In genomic region chr1:43707191-43708005, GRCh38 we compare ENCODE assay signal across 8 cellular contexts. TPM values are rescaled to one million over a fixed set of nuclear protein-coding genes. Genes with fewer than 3 reads are reported as not detected.
DNase-seq lines count a peak whose midpoint lies in the region; ATAC-seq and TF ChIP-seq lines count a peak whose summit lies in the region.

Gene ST3GAL3 (plus strand): TSS chr1:43707536. CDS start chr1:43736263, 28,727 bp downstream.

- peak within 1 kb of the TSS; percentile 93 for H3K14ac ChIP-seq in IMR-90 (replicated peaks; ENCODE audit: low read depth, low read length)

- peak within 1 kb of the TSS; percentile 25; the same call in 1 of the 2 replicates for H4K5ac ChIP-seq in IMR-90 (ENCODE audit: low read depth, low read length)

- H3K4me3 ChIP-seq in IMR-90 (ENCODE audit: insufficient read depth, low read depth, low read length) (peak within 1 kb of the TSS; percentile 84), epithelial cell of proximal tubule (ENCODE audit: low read depth, low read length) (peak within 1 kb of the TSS; percentile 76), mucosa of rectum (ENCODE audit: low read length in 2 of 2) (peak within 1 kb of the TSS; percentile 78 to 85)

- peaks cover 22% of the 10 kb centered on the region for H3K9me1 ChIP-seq in IMR-90 (ENCODE audit: insufficient read depth, low read length)

- intact Hi-C loops in IMR-90 (cut with micrococcal nuclease): loop anchor here (1.0 to 5.0 kb wide), 3 partner anchors 178 to 340 kb away; no protein-coding TSS in a partner anchor

- TF ChIP-seq RAD21 in IMR-90 (IDR thresholded peaks at IDR 0.05; ENCODE audit: low read length): no peak

- in situ Hi-C loops in IMR-90 (cut with MboI; ENCODE audit: low sequenced_read_pairs): no loop called here

- 0 out of 2 replicates have a peak within 1 kb of the TSS, but pooled peaks have one; percentile 2 for H2BK20ac ChIP-seq in IMR-90 (ENCODE audit: low read depth, low read length)

- POLR2A ChIA-PET in IMR-90 (lab: Charles Lee; ENCODE audit: unreplicated experiment): no interaction called here

- H3K4me2 ChIP-seq in IMR-90 (ENCODE audit: low read depth, low read length): peak within 1 kb of the TSS; percentile 93

- peaks cover 21 to 72% of the 10 kb centered on the region in 2 experiments for H3K79me1 ChIP-seq in IMR-90 (ENCODE audit: low read depth in 1 of 2, low read length in 2 of 2)

- peak within 1 kb of the TSS; percentile 82 for H3K27ac ChIP-seq in IMR-90 (ENCODE audit: insufficient read depth, low read length)
- H3K27ac ChIP-seq in mucosa of rectum (ENCODE audit: low read depth in 2 of 2, low read length in 2 of 2): peak within 1 kb of the TSS in 1 of 2 donors; percentile 58

- BruUV-seq in IMR-90 (replicated peaks; lab: Mats Ljungman, UMichigan): no TSS peak

- H3K9ac ChIP-seq in IMR-90 (ENCODE audit: low read depth, low read length) (peak within 1 kb of the TSS; percentile 99), mucosa of rectum (ENCODE audit: low read depth in 1 of 2, low read length in 2 of 2) (peak within 1 kb of the TSS; percentile 67 to 72)

- DNase-seq in DMS 273 (lab: John Stamatoyannopoulos, UW; ENCODE audit: unreplicated experiment) (peak; percentile 97), IMR-90 (peak; percentile 90), OCI-M2 (lab: John Stamatoyannopoulos, UW; ENCODE audit: unreplicated experiment) (peak; percentile 36), activated T-cell treated with anti-CD3 and anti-CD28 coated beads for 4 hours (peak; percentile 88), epithelial cell of proximal tubule (ENCODE audit: low read depth) (no peak)
- peak; percentile 84 to 86 for DNase-seq in stimulated activated CD8-positive, alpha-beta memory T cell treated with anti-CD3 and anti-CD28 coated beads, Interleukin-4, amount 100 ng/mL, for 4 hours (ENCODE audit: low read depth in 2 of 2, low spot score in 1 of 2)

- dilution Hi-C loops in IMR-90 (cut with HindIII; ENCODE audit: low sequenced_read_pairs, unreplicated experiment): no loop called here

- no peak for TF ChIP-seq CTCF in IMR-90 (conservative IDR thresholded peaks at IDR 0.05; ENCODE audit: low read depth, low read length)
- no peak for TF ChIP-seq CTCF in epithelial cell of proximal tubule (conservative IDR thresholded peaks at IDR 0.05; ENCODE audit: low read depth, low read length)

- CTCF ChIA-PET in IMR-90 (lab: Yijun Ruan, JAX): no interaction called here

- H4K91ac ChIP-seq in IMR-90 (ENCODE audit: insufficient read depth, low read depth, low read length): peak within 1 kb of the TSS; percentile 70

- peak within 1 kb of the TSS; percentile 27 for H3K18ac ChIP-seq in IMR-90 (ENCODE audit: low read depth, low read length)

- H2BK5ac ChIP-seq in IMR-90 (ENCODE audit: low read depth, low read length, poor library complexity, severe bottlenecking): peak within 1 kb of the TSS; percentile 88

- H3K56ac ChIP-seq in IMR-90 (ENCODE audit: extremely low read depth, insufficient read depth, low read length): peak within 1 kb of the TSS; percentile 95

- WGBS in IMR-90 (ENCODE audit: extremely low coverage in 2 of 2, insufficient read length in 1 of 2), 2 experiments: 1% methylated on average over 54 of the region's 102 CpGs; no CpG with 5 or more reads in 1 of the 2 experiments

- peak within 1 kb of the TSS; percentile 78 for H2AK5ac ChIP-seq in IMR-90 (ENCODE audit: low read depth, low read length)

- ATAC-seq in GM21528 (IDR thresholded peaks at IDR 0.05; ENCODE audit: low FRiP score, unreplicated experiment) (peak; percentile 85), IMR-90 (ENCODE audit: low read depth) (peak; percentile 89)

- H3K9me3 ChIP-seq in IMR-90 (ENCODE audit: control insufficient read depth, insufficient read depth, low read length) (no peaks in the 10 kb centered on the region), mucosa of rectum (ENCODE audit: control insufficient read depth in 2 of 2, low read length in 2 of 2) (no peaks in the 10 kb centered on the region)

- peak; percentile 79 for TF ChIP-seq POLR2A in IMR-90 (IDR thresholded peaks at IDR 0.05; ENCODE audit: low read depth, low read length)

- H4K20me1 ChIP-seq in IMR-90 (ENCODE audit: insufficient read depth, low read length): peaks cover 19% of the 10 kb centered on the region

- H3K4ac ChIP-seq in IMR-90 (ENCODE audit: low read depth, low read length): peak within 1 kb of the TSS; percentile 82

- peak within 1 kb of the TSS; percentile 96 for H2AK9ac ChIP-seq in IMR-90 (replicated peaks; ENCODE audit: low read depth, low read length, poor library complexity)

- peak within 1 kb of the TSS; percentile 99 for H2AFZ ChIP-seq in IMR-90 (replicated peaks; ENCODE audit: low read length, poor library complexity)

- H3K36me3 ChIP-seq in IMR-90 (ENCODE audit: control insufficient read depth, insufficient read depth, low read length) (peaks cover 19% of the 10 kb centered on the region), mucosa of rectum (ENCODE audit: control insufficient read depth in 2 of 2, insufficient read depth in 2 of 2, low read length in 2 of 2) (peaks cover 21 to 26% of the 10 kb centered on the region in 2 donors)

- H3K4me1 ChIP-seq in IMR-90 (ENCODE audit: control insufficient read depth, insufficient read depth, low read length): peaks cover 17% of the 10 kb centered on the region
- peaks cover 9 to 14% of the 10 kb centered on the region in 2 donors for H3K4me1 ChIP-seq in mucosa of rectum (ENCODE audit: control insufficient read depth in 2 of 2, insufficient read depth in 2 of 2, low read length in 2 of 2)

- peak within 1 kb of the TSS; percentile 98 for H3K23ac ChIP-seq in IMR-90 (ENCODE audit: low read depth, low read length)

- H3K27me3 ChIP-seq in IMR-90 (ENCODE audit: control insufficient read depth, insufficient read depth, low read length): no peaks in the 10 kb centered on the region
- no peaks in the 10 kb centered on the region for H3K27me3 ChIP-seq in mucosa of rectum (ENCODE audit: control insufficient read depth in 2 of 2, insufficient read depth in 2 of 2, low read length in 2 of 2)

- H2BK120ac ChIP-seq in IMR-90 (ENCODE audit: low read depth, low read length): peak within 1 kb of the TSS; percentile 77

- peak within 1 kb of the TSS; percentile 41; the same call in 1 of the 3 replicates for H2BK15ac ChIP-seq in IMR-90 (ENCODE audit: low read depth, low read length)

- H4K8ac ChIP-seq in IMR-90 (ENCODE audit: low read depth in 2 of 2, low read length in 2 of 2): peak within 1 kb of the TSS; percentile 78 to 84

TF ChIP-seq in IMR-90, 13 proteins besides CTCF, POLR2A, EP300 and RAD21:
- TF ChIP-seq CHD1 (IDR thresholded peaks at IDR 0.05; ENCODE audit: low read depth, low read length) (no peak), MXI1 (IDR thresholded peaks at IDR 0.05; ENCODE audit: borderline replicate concordance, low read depth, low read length) (peak; percentile 83; the same call in 1 of the 2 replicates), MAZ (IDR thresholded peaks at IDR 0.05; ENCODE audit: borderline replicate concordance, low read depth, low read length) (peak; percentile 25; the same call in 1 of the 2 replicates), RFX5 (IDR thresholded peaks at IDR 0.05; ENCODE audit: low read depth, low read length) (no peak)
- TF ChIP-seq, protein P1, sequence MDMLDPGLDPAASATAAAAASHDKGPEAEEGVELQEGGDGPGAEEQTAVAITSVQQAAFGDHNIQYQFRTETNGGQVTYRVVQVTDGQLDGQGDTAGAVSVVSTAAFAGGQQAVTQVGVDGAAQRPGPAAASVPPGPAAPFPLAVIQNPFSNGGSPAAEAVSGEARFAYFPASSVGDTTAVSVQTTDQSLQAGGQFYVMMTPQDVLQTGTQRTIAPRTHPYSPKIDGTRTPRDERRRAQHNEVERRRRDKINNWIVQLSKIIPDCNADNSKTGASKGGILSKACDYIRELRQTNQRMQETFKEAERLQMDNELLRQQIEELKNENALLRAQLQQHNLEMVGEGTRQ (IDR thresholded peaks at IDR 0.05; ENCODE audit: low read depth, low read length): peak; percentile 7; the same call in 1 of the 2 replicates

RNA-seq across cellular contexts. Expression of gene ST3GAL3, which starts in this region (rescaled TPM):
- total RNA-seq in IMR-90 (2012; rRNA removed) (10.3 and 12.0 TPM in 2 replicates), epithelial cell of proximal tubule (10.8 and 18.3 TPM in 2 replicates)
- 14.8 and 16.3 TPM in 2 replicates for polyA plus RNA-seq in IMR-90 (2012; rRNA removed)
- 17.5 and 28.5 TPM in 2 replicates for polyA plus RNA-seq in IMR-90 (2012; cell fraction: cytosol; rRNA removed)
- 25.8 and 30.3 TPM in 2 replicates for polyA plus RNA-seq in IMR-90 (2012; cell fraction: nucleus; rRNA removed; ENCODE audit: low replicate concordance)
